ENCODE assay signal across 11 cellular contexts in genomic region chr11:47797633-47798032, GRCh38. TPM values are rescaled to one million over a fixed set of nuclear protein-coding genes. Genes with fewer than 3 reads are reported as not detected.
A peak's percentile ranks its signal among the peaks of the same experiment; 100 is the strongest.
DNase-seq lines count a peak whose midpoint lies in the region; ATAC-seq lines count a peak whose summit lies in the region.
"Had no signal": no experiment of that assay in that cellular context is flagged by ENCODE, and none has a peak within 500 bp of the region (broad histone marks: within the 10 kb centered on the region; RNA-seq: fewer than 3 reads in every experiment).

No MANE protein-coding gene starts in this region.

- peaks cover 10% of the 10 kb centered on the region for H3K4me1 Mint-ChIP-seq in activated CD8-positive, alpha-beta T cell treated with anti-CD3 and anti-CD28 coated beads, Interleukin-2, amount 10 ng/mL, durations not matched to agents 7 days and 5 days (ENCODE audit: low read depth)
- peaks cover 9 to 10% of the 10 kb centered on the region in 2 donors for H3K4me1 Mint-ChIP-seq in stimulated activated naive B cell treated with anti-CD40 and anti-IgM and Interleukin-4, amounts not matched to agents 10 μg/mL and 1 μg/mL and 100 μg/mL, for 72 hours

- peak; percentile 85 for ATAC-seq in activated CD8-positive, alpha-beta T cell treated with anti-CD3 and anti-CD28 coated beads, Interleukin-2, amount 10 ng/mL, durations not matched to agents 7 days and 5 days
- peak; percentile 90 for ATAC-seq in stimulated activated naive B cell treated with anti-CD40 and anti-IgM and Interleukin-4, amounts not matched to agents 10 μg/mL and 1 μg/mL and 100 μg/mL, for 72 hours (replicated peaks)
- ATAC-seq in GM19328 (IDR thresholded peaks at IDR 0.05; ENCODE audit: unreplicated experiment) (no peak), GM19035 (IDR thresholded peaks at IDR 0.05; ENCODE audit: unreplicated experiment) (no peak)

- no peaks in the 10 kb centered on the region for H3K9me3 Mint-ChIP-seq in activated CD8-positive, alpha-beta T cell treated with anti-CD3 and anti-CD28 coated beads, Interleukin-2, amount 10 ng/mL, durations not matched to agents 7 days and 5 days (ENCODE audit: insufficient read depth)
- no peaks in the 10 kb centered on the region for H3K9me3 Mint-ChIP-seq in stimulated activated naive B cell treated with anti-CD40 and anti-IgM and Interleukin-4, amounts not matched to agents 10 μg/mL and 1 μg/mL and 100 μg/mL, for 72 hours
- H3K9me3 Mint-ChIP-seq: type B pancreatic cell had no signal

- H3K36me3 Mint-ChIP-seq in activated CD8-positive, alpha-beta T cell treated with anti-CD3 and anti-CD28 coated beads, Interleukin-2, amount 10 ng/mL, durations not matched to agents 7 days and 5 days (ENCODE audit: low read depth): peaks cover 48% of the 10 kb centered on the region
- H3K36me3 Mint-ChIP-seq in stimulated activated naive B cell treated with anti-CD40 and anti-IgM and Interleukin-4, amounts not matched to agents 10 μg/mL and 1 μg/mL and 100 μg/mL, for 72 hours: peaks cover 24 to 44% of the 10 kb centered on the region in 2 donors

- no peaks in the 10 kb centered on the region for H3K27me3 Mint-ChIP-seq in activated CD8-positive, alpha-beta T cell treated with anti-CD3 and anti-CD28 coated beads, Interleukin-2, amount 10 ng/mL, durations not matched to agents 7 days and 5 days (ENCODE audit: low read depth)
- no peaks in the 10 kb centered on the region for H3K27me3 Mint-ChIP-seq in stimulated activated naive B cell treated with anti-CD40 and anti-IgM and Interleukin-4, amounts not matched to agents 10 μg/mL and 1 μg/mL and 100 μg/mL, for 72 hours
- H3K27me3 Mint-ChIP-seq: type B pancreatic cell had no signal

- H3K4me1 ChIP-seq in SJCRH30: peaks cover 9% of the 10 kb centered on the region

- H3K27ac Mint-ChIP-seq in activated CD8-positive, alpha-beta T cell treated with anti-CD3 and anti-CD28 coated beads, Interleukin-2, amount 10 ng/mL, durations not matched to agents 7 days and 5 days: no peak overlapping the region
- peak overlapping the region; percentile 59 for H3K27ac Mint-ChIP-seq in stimulated activated naive B cell treated with anti-CD40 and anti-IgM and Interleukin-4, amounts not matched to agents 10 μg/mL and 1 μg/mL and 100 μg/mL, for 72 hours
- H3K27ac Mint-ChIP-seq: type B pancreatic cell had no signal

- H3K36me3 ChIP-seq in SJCRH30: peaks cover 82% of the 10 kb centered on the region

- POLR2A ChIA-PET in activated CD8-positive, alpha-beta T cell treated with anti-CD3 and anti-CD28 coated beads, Interleukin-2, amount 10 ng/mL, durations not matched to agents 7 days and 5 days (lab: Charles Lee): no interaction called here

- CTCF ChIA-PET in activated CD8-positive, alpha-beta T cell treated with anti-CD3 and anti-CD28 coated beads, Interleukin-2, amount 10 ng/mL, durations not matched to agents 7 days and 5 days (lab: Charles Lee): no interaction called here

- H3K27ac ChIP-seq in SJCRH30: no peak overlapping the region
- H3K27ac ChIP-seq: C4-2B, dorsolateral prefrontal cortex had no signal

- no peaks in the 10 kb centered on the region for H3K9me3 ChIP-seq in SJCRH30 (replicated peaks)

- DNase-seq in activated T-cell treated with anti-CD3 and anti-CD28 coated beads for 24 hours (ENCODE audit: low read depth) (peak; percentile 51), foreskin melanocyte (peak; percentile 20), SJCRH30 (no peak)
- DNase-seq in activated T-cell treated with anti-CD3 and anti-CD28 coated beads, Interleukin-2, amount 50 U/mL, for 1 hour: no peak
- DNase-seq in activated CD8-positive, alpha-beta T cell treated with anti-CD3 and anti-CD28 coated beads, Interleukin-2, amount 10 ng/mL, durations not matched to agents 7 days and 5 days: peak; percentile 55
- DNase-seq in stimulated activated naive B cell treated with anti-CD40 and anti-IgM and Interleukin-4, amounts not matched to agents 10 μg/mL and 1 μg/mL and 100 μg/mL, for 72 hours: no peak
- DNase-seq: dorsolateral prefrontal cortex had no signal

- H3K27me3 ChIP-seq in SJCRH30: no peaks in the 10 kb centered on the region
- H3K27me3 ChIP-seq: dorsolateral prefrontal cortex had no signal

- H3K4me3 Mint-ChIP-seq in activated CD8-positive, alpha-beta T cell treated with anti-CD3 and anti-CD28 coated beads, Interleukin-2, amount 10 ng/mL, durations not matched to agents 7 days and 5 days: no peak overlapping the region
- no peak overlapping the region for H3K4me3 Mint-ChIP-seq in stimulated activated naive B cell treated with anti-CD40 and anti-IgM and Interleukin-4, amounts not matched to agents 10 μg/mL and 1 μg/mL and 100 μg/mL, for 72 hours
- H3K4me3 Mint-ChIP-seq: type B pancreatic cell had no signal

- no peak overlapping the region for H3K4me3 ChIP-seq in SJCRH30
- H3K4me3 ChIP-seq: dorsolateral prefrontal cortex had no signal

RNA-seq across cellular contexts. Expression of gene FNBP4, which starts 30.5 kb away (rescaled TPM):
- total RNA-seq in activated CD8-positive, alpha-beta T cell treated with anti-CD3 and anti-CD28 coated beads, Interleukin-2, amount 10 ng/mL, durations not matched to agents 7 days and 5 days: 100 to 1,000 TPM; 129 to 136 TPM
- total RNA-seq in SJCRH30 (2014; rRNA removed; shearing (Covaris generic)): 72.0 and 90.0 TPM in 2 replicates

RNA-seq across cellular contexts. Expression of gene NUP160, which starts 50.5 kb away (rescaled TPM):
- 10 to 100 TPM; 67.8 to 70.8 TPM for total RNA-seq in activated CD8-positive, alpha-beta T cell treated with anti-CD3 and anti-CD28 coated beads, Interleukin-2, amount 10 ng/mL, durations not matched to agents 7 days and 5 days
- total RNA-seq in SJCRH30 (2014; rRNA removed; shearing (Covaris generic)): 65.4 and 74.1 TPM in 2 replicates

Comparison
In these comparisons a context has a peak if more than half of its experiments do, and no peak if none do; other contexts are left out.
1. DNase-seq: peak in activated T-cell treated with anti-CD3 and anti-CD28 coated beads for 24 hours (single experiment), activated CD8-positive, alpha-beta T cell treated with anti-CD3 and anti-CD28 coated beads, Interleukin-2, amount 10 ng/mL, durations not matched to agents 7 days and 5 days (single experiment) and foreskin melanocyte (single experiment); none in activated T-cell treated with anti-CD3 and anti-CD28 coated beads, Interleukin-2, amount 50 U/mL, for 1 hour (single experiment), stimulated activated naive B cell treated with anti-CD40 and anti-IgM and Interleukin-4, amounts not matched to agents 10 μg/mL and 1 μg/mL and 100 μg/mL, for 72 hours (single experiment) and SJCRH30 (0 of 2).
2. ATAC-seq: peak in activated CD8-positive, alpha-beta T cell treated with anti-CD3 and anti-CD28 coated beads, Interleukin-2, amount 10 ng/mL, durations not matched to agents 7 days and 5 days (single experiment) and stimulated activated naive B cell treated with anti-CD40 and anti-IgM and Interleukin-4, amounts not matched to agents 10 μg/mL and 1 μg/mL and 100 μg/mL, for 72 hours (2 of 2); none in GM19328 (single experiment) and GM19035 (single experiment).